In the genomic region with DNA sequence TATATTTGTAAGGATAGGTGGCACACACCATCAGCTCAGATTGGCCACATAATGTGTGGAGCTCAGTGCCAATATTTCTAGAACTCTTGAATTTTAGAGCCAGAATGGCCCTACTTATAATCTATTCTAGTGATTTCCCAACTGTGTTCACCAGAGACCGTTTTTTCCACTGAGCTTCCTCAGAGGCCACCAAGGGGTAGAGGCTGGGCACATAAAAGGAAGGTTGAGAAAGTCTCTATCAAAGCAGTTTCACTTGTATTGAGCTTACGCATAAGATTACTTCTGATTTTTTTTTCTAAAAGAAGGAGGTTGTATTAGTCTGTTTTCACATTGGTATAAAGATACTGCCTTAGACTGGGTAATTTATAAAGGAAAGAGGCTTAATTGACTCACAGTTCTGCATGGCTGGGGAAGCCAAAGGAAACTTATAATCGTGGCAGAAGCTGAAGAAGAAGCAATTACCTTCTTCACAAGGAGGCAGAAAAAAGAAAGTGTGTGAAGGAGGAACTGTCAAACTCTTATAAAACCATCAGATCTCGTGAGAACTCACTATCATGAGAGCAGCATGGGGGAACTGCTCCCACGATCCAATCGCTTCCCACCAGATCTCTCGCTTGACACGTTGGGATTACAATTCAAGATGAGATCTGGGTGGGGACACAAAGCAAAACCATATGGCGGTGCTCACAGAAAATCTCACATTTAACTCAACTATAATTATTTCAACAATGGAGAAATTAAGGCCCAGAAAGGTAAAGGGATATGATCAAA, we compare ENCODE assay signal across 9 cellular contexts. TPM values are rescaled to one million over a fixed set of nuclear protein-coding genes. Genes with fewer than 3 reads are reported as not detected.
DNase-seq lines count a peak whose midpoint lies in the region; ATAC-seq and TF ChIP-seq lines count a peak whose summit lies in the region.
"Had no signal": no experiment of that assay in that cellular context is flagged by ENCODE, and none has a peak within 500 bp of the region (broad histone marks: within the 10 kb centered on the region; RNA-seq: fewer than 3 reads in every experiment).

No MANE protein-coding gene starts in this region.

- peaks cover 0 to 38% (median 16%) of the 10 kb centered on the region in 4 donors for H3K4me1 ChIP-seq in transverse colon

- DNase-seq in NCI-H2196 (lab: John Stamatoyannopoulos, UW; ENCODE audit: unreplicated experiment) (peak; percentile 49), NCI-H2196 treated with DMSO at 0.1 percent for 48 hours (lab: John Stamatoyannopoulos, UW; ENCODE audit: unreplicated experiment) (no peak), WTC11 (ENCODE audit: low spot score) (no peak), iris pigment epithelial cell (ENCODE audit: low read depth) (peak; percentile 32), transverse colon (no peak), middle frontal gyrus (ENCODE audit: extremely low spot score, low spot score) (no peak), AG08396 (ENCODE audit: low spot score) (no peak)
- DNase-seq: activated T-cell treated with anti-CD3 and anti-CD28 coated beads, Interleukin-2, amount 50 U/mL, for 24 hours had no signal

- peaks cover 5% of the 10 kb centered on the region; the same call in 1 of the 2 replicates for H3K36me3 Mint-ChIP-seq in WTC11

- WGBS in transverse colon (ENCODE audit: low coverage in 1 of 2), 2 donors, result 63 to 67% methylated on average over 7 to 9 of the region's 9 CpGs

- TF ChIP-seq POLR2A in transverse colon (IDR thresholded peaks at IDR 0.05), result no peak

- in situ Hi-C loops in transverse colon (cut with MboI; ENCODE audit: low pct_ligation_motif_present in 1 of 4, low pct_unique_long_range_greater_than_20kb in 1 of 4, low sequenced_read_pairs in 3 of 4), result no loop called here

- peaks cover 4% of the 10 kb centered on the region for H3K9me3 Mint-ChIP-seq in WTC11
- H3K9me3 Mint-ChIP-seq: activated T-cell treated with anti-CD3 and anti-CD28 coated beads, Interleukin-2, amount 50 U/mL, for 24 hours had no signal

- POLR2A ChIA-PET in WTC11 (lab: Charles Lee), result no interaction called here

- H3K27ac ChIP-seq in transverse colon, result peak overlapping the region; percentile 67 to 78 (median 72)

- no peak overlapping the region for H3K4me3 Mint-ChIP-seq in WTC11
- H3K4me3 Mint-ChIP-seq: activated T-cell treated with anti-CD3 and anti-CD28 coated beads, Interleukin-2, amount 50 U/mL, for 24 hours had no signal

- no peaks in the 10 kb centered on the region for H3K9me3 ChIP-seq in transverse colon

- CTCF ChIA-PET in WTC11 (lab: Charles Lee), result interaction anchor here (0.6 to 3.3 kb wide), 6 partner anchors 18 to 618 kb away, joined by 3 to 13 read pairs (median 7); no protein-coding TSS in a partner anchor

- H3K4me1 Mint-ChIP-seq in WTC11, result peaks cover 79% of the 10 kb centered on the region

- H3K27ac Mint-ChIP-seq in WTC11, result peak overlapping the region; percentile 92
- H3K27ac Mint-ChIP-seq: activated T-cell treated with anti-CD3 and anti-CD28 coated beads, Interleukin-2, amount 50 U/mL, for 24 hours had no signal

- intact Hi-C loops in transverse colon (cut with DNase I; ENCODE audit: low total_unique reads), result no loop called here

- H3K27me3 ChIP-seq in transverse colon, result no peaks in the 10 kb centered on the region

- no peaks in the 10 kb centered on the region for H3K27me3 Mint-ChIP-seq in WTC11 (ENCODE audit: low read depth)

- no peaks in the 10 kb centered on the region for H3K36me3 ChIP-seq in transverse colon

- no peak overlapping the region for H3K4me3 ChIP-seq in transverse colon

- TF ChIP-seq CTCF in WTC11 (IDR thresholded peaks at IDR 0.05), result no peak
- no peak for TF ChIP-seq CTCF in transverse colon (IDR thresholded peaks at IDR 0.05)

- TF ChIP-seq EP300 in transverse colon (IDR thresholded peaks at IDR 0.05; ENCODE audit: low read depth), result no peak

- ATAC-seq in WTC11 (no peak), GM18519 (IDR thresholded peaks at IDR 0.05; ENCODE audit: low FRiP score, unreplicated experiment) (no peak)

TF ChIP-seq in WTC11, 78 proteins besides CTCF, POLR2A, EP300 and RAD21:
- TF ChIP-seq ZNF263 (CRISPR knock-in tag; IDR thresholded peaks at IDR 0.05; ENCODE audit: low read depth) (no peak), SMAD3 (CRISPR knock-in tag; IDR thresholded peaks at IDR 0.05; ENCODE audit: borderline replicate concordance) (no peak), KAT7 (CRISPR knock-in tag; IDR thresholded peaks at IDR 0.05; ENCODE audit: borderline replicate concordance) (no peak), ELF4 (CRISPR knock-in tag; IDR thresholded peaks at IDR 0.05; ENCODE audit: low read depth) (no peak), ZNF425 (CRISPR knock-in tag; conservative IDR thresholded peaks at IDR 0.05) (no peak), MXD4 (CRISPR knock-in tag; IDR thresholded peaks at IDR 0.05; ENCODE audit: borderline replicate concordance) (no peak), ZNF138 (CRISPR knock-in tag; conservative IDR thresholded peaks at IDR 0.05) (no peak), IRF1 (CRISPR knock-in tag; IDR thresholded peaks at IDR 0.05) (no peak), NFE2L1 (CRISPR knock-in tag; IDR thresholded peaks at IDR 0.05) (no peak)
- TF ChIP-seq, protein P1, sequence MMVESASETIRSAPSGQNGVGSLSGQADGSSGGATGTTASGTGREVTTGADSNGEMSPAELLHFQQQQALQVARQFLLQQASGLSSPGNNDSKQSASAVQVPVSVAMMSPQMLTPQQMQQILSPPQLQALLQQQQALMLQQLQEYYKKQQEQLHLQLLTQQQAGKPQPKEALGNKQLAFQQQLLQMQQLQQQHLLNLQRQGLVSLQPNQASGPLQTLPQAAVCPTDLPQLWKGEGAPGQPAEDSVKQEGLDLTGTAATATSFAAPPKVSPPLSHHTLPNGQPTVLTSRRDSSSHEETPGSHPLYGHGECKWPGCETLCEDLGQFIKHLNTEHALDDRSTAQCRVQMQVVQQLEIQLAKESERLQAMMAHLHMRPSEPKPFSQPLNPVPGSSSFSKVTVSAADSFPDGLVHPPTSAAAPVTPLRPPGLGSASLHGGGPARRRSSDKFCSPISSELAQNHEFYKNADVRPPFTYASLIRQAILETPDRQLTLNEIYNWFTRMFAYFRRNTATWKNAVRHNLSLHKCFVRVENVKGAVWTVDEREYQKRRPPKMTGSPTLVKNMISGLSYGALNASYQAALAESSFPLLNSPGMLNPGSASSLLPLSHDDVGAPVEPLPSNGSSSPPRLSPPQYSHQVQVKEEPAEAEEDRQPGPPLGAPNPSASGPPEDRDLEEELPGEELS (CRISPR knock-in tag; IDR thresholded peaks at IDR 0.05), result no peak

RNA-seq across cellular contexts. Expression of gene DPYSL3, which starts 27.3 kb away (rescaled TPM):
- total RNA-seq in WTC11 (2021), result 329 to 358 TPM (median 338 TPM) in 3 replicates
- total RNA-seq in transverse colon, result 100 to 1,000 TPM in 1 of 4 donors, 10 to 100 TPM in 3; 27.6 to 107 (median 31.4) TPM

Comparison
In these comparisons a context has a peak if more than half of its experiments do, and no peak if none do; other contexts are left out.
1. DNase-seq: peak in NCI-H2196 (single experiment) and iris pigment epithelial cell (single experiment); none in NCI-H2196 treated with DMSO at 0.1 percent for 48 hours (single experiment), WTC11 (single experiment), transverse colon (single experiment), middle frontal gyrus (single experiment) and AG08396 (single experiment).